In genomic region chr18:49360582-49360981, GRCh38 we compare ENCODE assay signal across 18 cellular contexts.
DNase-seq lines count a peak whose midpoint lies in the region; ATAC-seq, FAIRE-seq and TF ChIP-seq lines count a peak whose summit lies in the region.
"Had no signal": no experiment of that assay in that cellular context is flagged by ENCODE, and none has a peak within 500 bp of the region (broad histone marks: within the 10 kb centered on the region; RNA-seq: fewer than 3 reads in every experiment).

No MANE protein-coding gene starts in this region.

- dilution Hi-C loops in mammary epithelial cell (cut with HindIII; ENCODE audit: low sequenced_read_pairs): no loop called here

- H3K79me2 ChIP-seq in astrocyte (ENCODE audit: insufficient read depth, low read length): no peaks in the 10 kb centered on the region
- no peaks in the 10 kb centered on the region for H3K79me2 ChIP-seq in mammary epithelial cell (ENCODE audit: insufficient read depth, low read length)

- H3K36me3 Mint-ChIP-seq in astrocyte (ENCODE audit: low read depth, unreplicated experiment): peaks cover 4% of the 10 kb centered on the region

- H3K4me3 ChIP-seq in astrocyte (ENCODE audit: insufficient read depth, low read depth, low read length) (no peak overlapping the region), mammary epithelial cell (replicated peaks in 1 of 3; ENCODE audit: insufficient read depth in 1 of 3, low read depth in 2 of 3, low read length in 3 of 3) (no peak overlapping the region)
- H3K4me3 ChIP-seq: lung, PC-9, right atrium auricular region, vagina had no signal

- H3K27me3 Mint-ChIP-seq in astrocyte (ENCODE audit: low read depth, unreplicated experiment): no peaks in the 10 kb centered on the region
- H3K27me3 Mint-ChIP-seq: activated T-cell treated with anti-CD3 and anti-CD28 coated beads, Interleukin-2, amount 50 U/mL, for 24 hours; B cell had no signal

- H3K36me3 ChIP-seq in astrocyte (ENCODE audit: insufficient read depth, low read length) (no peaks in the 10 kb centered on the region), mammary epithelial cell (ENCODE audit: insufficient read depth, low read length) (no peaks in the 10 kb centered on the region)
- H3K36me3 ChIP-seq: right atrium auricular region, vagina had no signal

- TF ChIP-seq CTCF in GM10266 (IDR thresholded peaks at IDR 0.05; ENCODE audit: control insufficient read depth, insufficient read depth, low read depth, missing control alignments) (no peak), astrocyte (IDR thresholded peaks at IDR 0.05; ENCODE audit: insufficient read depth, low read depth, low read length) (no peak), mammary epithelial cell (conservative IDR thresholded peaks at IDR 0.05 in 1 of 2, IDR thresholded peaks at IDR 0.05 in 1 of 2; ENCODE audit: extremely low read depth in 1 of 2, insufficient read depth in 1 of 2, low read depth in 1 of 2, low read length in 2 of 2) (no peak)

- H2AFZ ChIP-seq in astrocyte (ENCODE audit: low read depth, low read length): no peak overlapping the region
- no peak overlapping the region for H2AFZ ChIP-seq in mammary epithelial cell (ENCODE audit: low read depth, low read length)
- H2AFZ ChIP-seq: PC-9 had no signal

- H3K27me3 ChIP-seq in astrocyte (ENCODE audit: insufficient read depth, low read length): no peaks in the 10 kb centered on the region
- no peaks in the 10 kb centered on the region for H3K27me3 ChIP-seq in mammary epithelial cell (ENCODE audit: insufficient read depth, low read length)
- H3K27me3 ChIP-seq: right atrium auricular region, vagina had no signal

- CTCF ChIA-PET in mammary epithelial cell (lab: Charles Lee; ENCODE audit: low non-redundant PET): no interaction called here

- H3K4me1 ChIP-seq in astrocyte (ENCODE audit: insufficient read depth, low read length) (no peaks in the 10 kb centered on the region), mammary epithelial cell (ENCODE audit: insufficient read depth, low read length) (no peaks in the 10 kb centered on the region)

- no peak overlapping the region for H3K4me3 Mint-ChIP-seq in astrocyte (ENCODE audit: unreplicated experiment)
- H3K4me3 Mint-ChIP-seq: activated T-cell treated with anti-CD3 and anti-CD28 coated beads, Interleukin-2, amount 50 U/mL, for 24 hours; B cell had no signal

- no peak overlapping the region for H3K4me2 ChIP-seq in astrocyte (ENCODE audit: low read length)
- H3K4me2 ChIP-seq in mammary epithelial cell (ENCODE audit: insufficient read depth, low read depth, low read length): no peak overlapping the region
- H3K4me2 ChIP-seq: PC-9 had no signal

- H3K27ac ChIP-seq in astrocyte (ENCODE audit: low read depth, low read length) (no peak overlapping the region), mammary epithelial cell (ENCODE audit: insufficient read depth, low read depth, low read length) (no peak overlapping the region)
- H3K27ac ChIP-seq: PC-9, right atrium auricular region, vagina had no signal

- H3K9ac ChIP-seq in astrocyte (ENCODE audit: low read length): no peak overlapping the region
- no peak overlapping the region for H3K9ac ChIP-seq in mammary epithelial cell (ENCODE audit: insufficient read depth, low read length)

- FAIRE-seq in astrocyte (lab: Jason Lieb, UNC): no peak

- peaks cover 15% of the 10 kb centered on the region for H3K4me1 Mint-ChIP-seq in astrocyte (ENCODE audit: low read depth, unreplicated experiment)

- peak; percentile 8 for DNase-seq in GM10266 (ENCODE audit: extremely low spot score)
- no peak for DNase-seq in astrocyte (ENCODE audit: low read depth)
- DNase-seq in NCI-H1092 treated with DMSO at 0.1 percent for 48 hours (lab: John Stamatoyannopoulos, UW): no peak
- no peak for DNase-seq in NCI-H510A (lab: John Stamatoyannopoulos, UW)
- DNase-seq in glomerular visceral epithelial cell (ENCODE audit: extremely low spot score): no peak
- DNase-seq in mammary epithelial cell: no peak
- DNase-seq: activated CD4-positive, CD25-positive, alpha-beta regulatory T cell; activated T-cell treated with anti-CD3 and anti-CD28 coated beads, Interleukin-2, amount 50 U/mL, for 24 hours; aorta; NCI-H345; PC-9; stimulated activated CD4-positive, alpha-beta T cell treated with anti-CD3 and anti-CD28 coated beads, Interleukin-4, amount 100 ng/mL, for 1 hour had no signal

- H3K27ac Mint-ChIP-seq in astrocyte (ENCODE audit: unreplicated experiment): peak overlapping the region; percentile 21
- H3K27ac Mint-ChIP-seq: activated T-cell treated with anti-CD3 and anti-CD28 coated beads, Interleukin-2, amount 50 U/mL, for 24 hours; B cell had no signal

- intact Hi-C loops in mammary epithelial cell (cut with micrococcal nuclease): no loop called here

- no TSS peak for BruUV-seq in mammary epithelial cell (replicated peaks; lab: Mats Ljungman, UMichigan)

- ATAC-seq in GM21367 (IDR thresholded peaks at IDR 0.05; ENCODE audit: unreplicated experiment) (peak; percentile 59), HG03565 (IDR thresholded peaks at IDR 0.05; ENCODE audit: unreplicated experiment) (peak; percentile 47)

- in situ Hi-C loops in mammary epithelial cell (cut with MboI; ENCODE audit: low sequenced_read_pairs in 2 of 2): no loop called here

- H4K20me1 ChIP-seq in astrocyte (ENCODE audit: insufficient read depth, low read length): no peaks in the 10 kb centered on the region
- H4K20me1 ChIP-seq in mammary epithelial cell (ENCODE audit: insufficient read depth, low read length): no peaks in the 10 kb centered on the region

- H3K9me3 ChIP-seq in astrocyte (ENCODE audit: insufficient read depth, low read depth, low read length) (no peaks in the 10 kb centered on the region), mammary epithelial cell (replicated peaks; ENCODE audit: insufficient read depth, low read length) (no peaks in the 10 kb centered on the region)
- H3K9me3 ChIP-seq: right atrium auricular region, vagina had no signal

- no peaks in the 10 kb centered on the region for H3K9me3 Mint-ChIP-seq in astrocyte (ENCODE audit: unreplicated experiment)
- H3K9me3 Mint-ChIP-seq: activated T-cell treated with anti-CD3 and anti-CD28 coated beads, Interleukin-2, amount 50 U/mL, for 24 hours had no signal
